Comparison of ENCODE assay signal across 24 cellular contexts in genomic region chr4:12791536-12791935, GRCh38.
DNase-seq lines count a peak whose midpoint lies in the region; TF ChIP-seq lines count a peak whose summit lies in the region.
"Had no signal": no experiment of that assay in that cellular context is flagged by ENCODE, and none has a peak within 500 bp of the region (broad histone marks: within the 10 kb centered on the region; RNA-seq: fewer than 3 reads in every experiment).

No MANE protein-coding gene starts in this region.

- H3K36me3 ChIP-seq in SJCRH30 (no peaks in the 10 kb centered on the region), OCI-LY7 (ENCODE audit: insufficient read depth, low read length) (no peaks in the 10 kb centered on the region)
- H3K36me3 ChIP-seq: upper lobe of right lung had no signal

- intact Hi-C loops in OCI-LY7 (cut with micrococcal nuclease; ENCODE audit: unreplicated experiment): no loop called here

- H3K4me1 ChIP-seq in SJCRH30: 0 out of 2 replicates have a peak, but pooled peaks cover under 1% of the 10 kb centered on the region
- H3K4me1 ChIP-seq in OCI-LY7 (ENCODE audit: insufficient read depth, low read length, poor library complexity, severe bottlenecking): no peaks in the 10 kb centered on the region
- H3K4me1 ChIP-seq: A549, Caco-2, upper lobe of right lung had no signal

- no peaks in the 10 kb centered on the region for H4K20me1 ChIP-seq in OCI-LY7 (ENCODE audit: insufficient read depth, low read length)

- H3K79me2 ChIP-seq in OCI-LY7 (ENCODE audit: insufficient read depth, low read depth, low read length): no peaks in the 10 kb centered on the region

- no peaks in the 10 kb centered on the region for H3K9me2 ChIP-seq in OCI-LY7 (ENCODE audit: insufficient read depth, low read length)

- H3K9me3 ChIP-seq in SJCRH30 (replicated peaks) (no peaks in the 10 kb centered on the region), OCI-LY7 (ENCODE audit: low read length) (no peaks in the 10 kb centered on the region)
- H3K9me3 ChIP-seq: A549, Caco-2, upper lobe of right lung had no signal

- H3K27me3 ChIP-seq in SJCRH30: no peaks in the 10 kb centered on the region
- H3K27me3 ChIP-seq: upper lobe of right lung had no signal

- DNase-seq in NCI-H1417 (lab: John Stamatoyannopoulos, UW) (peak; percentile 17 to 69 (median 29)), NCI-H1417 treated with DMSO at 0.1 percent for 48 hours (lab: John Stamatoyannopoulos, UW) (no peak), NCI-H2029 (lab: John Stamatoyannopoulos, UW) (peak; percentile 16), SJCRH30 (peak; percentile 39 to 44), non-pigmented ciliary epithelial cell (ENCODE audit: low read depth) (peak; percentile 14), OCI-LY7 (ENCODE audit: low spot score) (no peak), GOT3 (lab: John Stamatoyannopoulos, UW) (no peak)
- no peak for DNase-seq in stimulated activated CD4-positive, alpha-beta T cell treated with anti-CD3 and anti-CD28 coated beads, Interleukin-2, amount 100 ng/mL, for 24 hours
- DNase-seq: Caco-2; cerebellar nuclear complex; H7; head of caudate nucleus; KBM-7; naive B cell; NCI-H1930; occipital lobe; stimulated activated CD4-positive, alpha-beta T cell treated with anti-CD3 and anti-CD28 coated beads, Interleukin-1b, Interleukin-23, amount 100 ng/mL, for 48 hours; SW 1271; T1000; upper lobe of right lung had no signal

- H3K4me3 ChIP-seq in SJCRH30: no peak overlapping the region
- H3K4me3 ChIP-seq in OCI-LY7 (ENCODE audit: low read depth, low read length, poor library complexity, severe bottlenecking): no peak overlapping the region
- H3K4me3 ChIP-seq: A549, GM12878, upper lobe of right lung had no signal

- no peak overlapping the region for H3K27ac ChIP-seq in SJCRH30
- H3K27ac ChIP-seq in OCI-LY7 (ENCODE audit: low read depth, low read length, poor library complexity, severe bottlenecking): no peak overlapping the region
- H3K27ac ChIP-seq: A549, epithelial cell of prostate, RWPE1, upper lobe of right lung had no signal

- no peak for TF ChIP-seq CTCF in OCI-LY7 (conservative IDR thresholded peaks at IDR 0.05; ENCODE audit: low read length)

- no TSS peak for BruUV-seq in OCI-LY7 (replicated peaks; lab: Mats Ljungman, UMichigan)

- CTCF ChIA-PET in OCI-LY7 (lab: Charles Lee; ENCODE audit: unreplicated experiment): interaction anchor here (0.6 kb wide), 1 partner anchor 648 kb away, joined by 3 read pairs; no protein-coding TSS in a partner anchor

- POLR2A ChIA-PET in OCI-LY7 (lab: Charles Lee): interaction anchor here (0.8 kb wide), 1 partner anchor 11 kb away, joined by 3 read pairs; no protein-coding TSS in a partner anchor

- H3K4me2 ChIP-seq in OCI-LY7 (ENCODE audit: low read length): no peak overlapping the region
- H3K4me2 ChIP-seq: A549 had no signal

- no peak overlapping the region for H2AFZ ChIP-seq in OCI-LY7 (ENCODE audit: low read length)

Comparison
In these comparisons a context has a peak if more than half of its experiments do, and no peak if none do; other contexts are left out.
1. DNase-seq: peak in NCI-H1417 (3 of 3), NCI-H2029 (single experiment), SJCRH30 (2 of 2) and non-pigmented ciliary epithelial cell (single experiment); none in NCI-H1417 treated with DMSO at 0.1 percent for 48 hours (single experiment), OCI-LY7 (single experiment), stimulated activated CD4-positive, alpha-beta T cell treated with anti-CD3 and anti-CD28 coated beads, Interleukin-2, amount 100 ng/mL, for 24 hours (0 of 2) and GOT3 (single experiment).